In genomic region chr15:44066211-44066827, GRCh38 we compare ENCODE assay signal across 8 cellular contexts.
DNase-seq lines count a peak whose midpoint lies in the region; ATAC-seq and TF ChIP-seq lines count a peak whose summit lies in the region.

No MANE protein-coding gene starts in this region.

- no peaks in the 10 kb centered on the region for H3K27me3 Mint-ChIP-seq in H9 (ENCODE audit: low read depth)

- H4K8ac ChIP-seq in H9 (replicated peaks; ENCODE audit: insufficient read length, low read depth, low read length), result no peak overlapping the region

- no peak overlapping the region for H3K9ac ChIP-seq in H9 (ENCODE audit: extremely low read depth, insufficient read length, low read length)

- peak overlapping the region in 1 of 3 experiments; percentile 12; a peak in 2 of 7 replicates for H3K27ac Mint-ChIP-seq in H9

- peak; percentile 92 for TF ChIP-seq CTCF in H9 (conservative IDR thresholded peaks at IDR 0.05)

- H2BK120ac ChIP-seq in H9 (ENCODE audit: low read depth, low read length, poor library complexity, severe bottlenecking), result no peak overlapping the region

- no peak overlapping the region for H3K4me3 ChIP-seq in effector memory CD4-positive, alpha-beta T cell (ENCODE audit: insufficient read depth, low read depth, low read length, poor library complexity, severe bottlenecking)

- no peaks in the 10 kb centered on the region for H3K9me3 Mint-ChIP-seq in H9

- H4K20me1 ChIP-seq in H9 (ENCODE audit: control insufficient read depth, insufficient read depth, insufficient read length), result no peaks in the 10 kb centered on the region

- WGBS in H9 (ENCODE audit: extremely low coverage, insufficient read length, low lambda C conversion rate), result no CpG with 5 or more reads among the region's 8 CpGs

- no peak overlapping the region for H3K56ac ChIP-seq in H9 (ENCODE audit: insufficient read length, low read depth, low read length)

- peak; percentile 65 for ATAC-seq in stimulated activated naive CD8-positive, alpha-beta T cell treated with anti-CD3 and anti-CD28 coated beads, Interleukin-15, Interleukin-2, amounts not matched to agents 100 U/mL and 50 U/mL, for 24 hours
- no peak for ATAC-seq in GM18498 (IDR thresholded peaks at IDR 0.05; ENCODE audit: unreplicated experiment)

- no peaks in the 10 kb centered on the region for H3K79me1 ChIP-seq in H9 (ENCODE audit: insufficient read depth, low read depth, low read length, poor library complexity, severe bottlenecking)

- no peak overlapping the region for H3K14ac ChIP-seq in H9 (ENCODE audit: insufficient read depth, low read length)

- H3K36me3 ChIP-seq in effector memory CD4-positive, alpha-beta T cell (ENCODE audit: control insufficient read depth, insufficient read depth, low read length), result no peaks in the 10 kb centered on the region

- H2BK5ac ChIP-seq in H9 (ENCODE audit: insufficient read length, low read length), result no peak overlapping the region

- peak; percentile 58 for DNase-seq in AG20443 (ENCODE audit: low spot score)
- DNase-seq in H9, result peak; percentile 66
- DNase-seq in NCI-H748 (lab: John Stamatoyannopoulos, UW; ENCODE audit: unreplicated experiment), result peak; percentile 63
- peak; percentile 44 to 56 for DNase-seq in activated CD4-positive, alpha-beta T cell treated with anti-CD3 and anti-CD28 coated beads, Interleukin-2, amount 50 U/mL, for 4 hours
- peak in 2 of 3 donors; percentile 0 to 27 for DNase-seq in effector memory CD4-positive, alpha-beta T cell
- DNase-seq in mucosa of gallbladder (ENCODE audit: low spot score), result peak; percentile 40
- peak; percentile 79 for DNase-seq in stimulated activated naive CD8-positive, alpha-beta T cell treated with anti-CD3 and anti-CD28 coated beads, Interleukin-15, Interleukin-2, amounts not matched to agents 100 U/mL and 50 U/mL, for 24 hours

- H3K4me2 ChIP-seq in H9 (ENCODE audit: insufficient read depth, insufficient read length, low read length), result no peak overlapping the region

- H2BK20ac ChIP-seq in H9 (ENCODE audit: low read depth, low read length, poor library complexity, severe bottlenecking), result no peak overlapping the region

- no peaks in the 10 kb centered on the region for H3K79me2 ChIP-seq in H9 (ENCODE audit: insufficient read depth, low read length)

- H3K4me3 Mint-ChIP-seq in H9, result no peak overlapping the region

- no peak overlapping the region for H4K5ac ChIP-seq in H9 (ENCODE audit: insufficient read length, low read depth, low read length)

- no peak overlapping the region for H3K23ac ChIP-seq in H9 (ENCODE audit: insufficient read length, low read depth, low read length)

- no peak overlapping the region for H2AFZ ChIP-seq in H9 (ENCODE audit: low read length)

- no peaks in the 10 kb centered on the region for H3K27me3 ChIP-seq in H9 (ENCODE audit: insufficient read depth, low read length)
- no peaks in the 10 kb centered on the region for H3K27me3 ChIP-seq in effector memory CD4-positive, alpha-beta T cell (replicated peaks; ENCODE audit: control insufficient read depth, insufficient read depth, low read length, poor library complexity, severe bottlenecking)

- no peak overlapping the region for H2BK12ac ChIP-seq in H9 (ENCODE audit: insufficient read length, low read depth, low read length)

- H3K18ac ChIP-seq in H9 (ENCODE audit: insufficient read length, low read depth, low read length), result no peak overlapping the region

- no peak overlapping the region for H2AK5ac ChIP-seq in H9 (ENCODE audit: insufficient read length, low read length)

- H3K27ac ChIP-seq in H9 (ENCODE audit: insufficient read length, low read depth, low read length), result no peak overlapping the region
- no peak overlapping the region for H3K27ac ChIP-seq in effector memory CD4-positive, alpha-beta T cell (ENCODE audit: insufficient read depth, low read length, poor library complexity, severe bottlenecking)

- no peaks in the 10 kb centered on the region for H3K23me2 ChIP-seq in H9 (ENCODE audit: insufficient read length, low read depth, low read length, poor library complexity, severe bottlenecking)

- H3T11ph ChIP-seq in H9 (ENCODE audit: low read length), result no peak overlapping the region

- no peak overlapping the region for H3K4ac ChIP-seq in H9 (ENCODE audit: low read depth, low read length)

- H3K36me3 Mint-ChIP-seq in H9 (ENCODE audit: insufficient read depth in 1 of 3, low read depth in 3 of 3), result no peaks in the 10 kb centered on the region

- no peaks in the 10 kb centered on the region for H3K4me1 ChIP-seq in H9 (ENCODE audit: insufficient read depth, low read length)
- H3K4me1 ChIP-seq in effector memory CD4-positive, alpha-beta T cell (ENCODE audit: control insufficient read depth, insufficient read depth, low read length, poor library complexity, severe bottlenecking), result no peaks in the 10 kb centered on the region

- no peak overlapping the region for H2BK15ac ChIP-seq in H9 (ENCODE audit: low read depth, low read length)

- H4K91ac ChIP-seq in H9 (ENCODE audit: insufficient read length, low read depth, low read length), result no peak overlapping the region

- H3K9me3 ChIP-seq in H9 (ENCODE audit: control insufficient read depth, low read depth, low read length), result no peaks in the 10 kb centered on the region
- no peaks in the 10 kb centered on the region for H3K9me3 ChIP-seq in effector memory CD4-positive, alpha-beta T cell (ENCODE audit: control insufficient read depth, low read length)

- H3K4me1 Mint-ChIP-seq in H9, result peaks cover 2 to 8% of the 10 kb centered on the region in 2 experiments

Comparison
In these comparisons a context has a peak if more than half of its experiments do, and no peak if none do; other contexts are left out.
1. DNase-seq: peak in every context shown above with its lines; median percentile 79 in stimulated activated naive CD8-positive, alpha-beta T cell treated with anti-CD3 and anti-CD28 coated beads, Interleukin-15, Interleukin-2, amounts not matched to agents 100 U/mL and 50 U/mL, for 24 hours; 66 in H9; 63 in NCI-H748; 58 in AG20443; 50 in activated CD4-positive, alpha-beta T cell treated with anti-CD3 and anti-CD28 coated beads, Interleukin-2, amount 50 U/mL, for 4 hours; 40 in mucosa of gallbladder; 14 in effector memory CD4-positive, alpha-beta T cell.